In genomic region chr16:69176033-69176780, GRCh38 we compare ENCODE assay signal across 1 cellular context.
TF ChIP-seq lines count a peak whose summit lies in the region.

No MANE protein-coding gene starts in this region.

TF ChIP-seq in SK-N-SH treated with all-trans-retinoic acid at 6 μM for 48 hours, 23 proteins besides CTCF, POLR2A, EP300 and RAD21 (continued from another document):
- no peak for TF ChIP-seq ZNF565 (CRISPR knock-in tag; conservative IDR thresholded peaks at IDR 0.05; ENCODE audit: low read depth)
- no peak for TF ChIP-seq ZNF8 (CRISPR knock-in tag; IDR thresholded peaks at IDR 0.05)
- no peak for TF ChIP-seq GLIS3 (CRISPR knock-in tag; IDR thresholded peaks at IDR 0.05)
- no peak for TF ChIP-seq OSR1 (CRISPR knock-in tag; IDR thresholded peaks at IDR 0.05)
- TF ChIP-seq CSRNP3 (CRISPR knock-in tag; IDR thresholded peaks at IDR 0.05), result no peak
- TF ChIP-seq POU6F1 (CRISPR knock-in tag; IDR thresholded peaks at IDR 0.05; ENCODE audit: borderline replicate concordance, low read depth), result no peak
- TF ChIP-seq SNAI2 (CRISPR knock-in tag; IDR thresholded peaks at IDR 0.05), result no peak
- TF ChIP-seq ZFP30 (CRISPR knock-in tag; IDR thresholded peaks at IDR 0.05), result no peak
- TF ChIP-seq PATZ1 (CRISPR knock-in tag; IDR thresholded peaks at IDR 0.05; ENCODE audit: borderline replicate concordance), result no peak
- no peak for TF ChIP-seq CSDC2 (CRISPR knock-in tag; IDR thresholded peaks at IDR 0.05)
